8 cellular contexts compared by ENCODE assay signal in genomic region chr17:77434136-77435114, GRCh38.
DNase-seq lines count a peak whose midpoint lies in the region; ATAC-seq, FAIRE-seq and TF ChIP-seq lines count a peak whose summit lies in the region.

No MANE protein-coding gene starts in this region.

- no peaks in the 10 kb centered on the region for H3K9me3 Mint-ChIP-seq in activated naive CD8-positive, alpha-beta T cell treated with anti-CD3 and anti-CD28 coated beads, Interleukin-2, amount 10 ng/mL, durations not matched to agents 7 days and 5 days
- H3K9me3 Mint-ChIP-seq in naive thymus-derived CD4-positive, alpha-beta T cell = no peaks in the 10 kb centered on the region

- no peak overlapping the region for H3K9ac ChIP-seq in HepG2 (ENCODE audit: insufficient read depth, low read depth, low read length)

- H3K27ac ChIP-seq in HepG2 (ENCODE audit: extremely low read length, insufficient read depth, low read length) (no peak overlapping the region), right lobe of liver (no peak overlapping the region)
- peak overlapping the region; percentile 92 for H3K27ac ChIP-seq in naive thymus-derived CD4-positive, alpha-beta T cell (ENCODE audit: low read depth, low read length)

- TF ChIP-seq CTCF in HepG2 (CRISPR knock-in tag; IDR thresholded peaks at IDR 0.05) = no peak
- TF ChIP-seq CTCF in right lobe of liver (IDR thresholded peaks at IDR 0.05) = no peak
- no peak for TF ChIP-seq CTCF in lower leg skin (IDR thresholded peaks at IDR 0.05)

- intact Hi-C loops in HepG2 (cut with micrococcal nuclease; ENCODE audit: unreplicated experiment) (loop anchor here (5.0 kb wide), 1 partner anchor 38 kb away; no protein-coding TSS in a partner anchor), right lobe of liver (cut with DNase I) (loop anchor here in 1 of 2 donors (5.0 kb wide), 1 partner anchor 58 kb away; no protein-coding TSS in a partner anchor), lower leg skin (cut with DNase I; ENCODE audit: low total_unique reads) (loop anchor here (10.0 kb wide), 1 partner anchor 50 kb away; no protein-coding TSS in a partner anchor)
- intact Hi-C loops in naive thymus-derived CD4-positive, alpha-beta T cell (cut with micrococcal nuclease) = loop anchor here (1.0 to 5.0 kb wide), 8 partner anchors 11 to 578 kb away; no protein-coding TSS in a partner anchor

- no peak for DNase-seq in HepG2 (ENCODE audit: low spot score)
- DNase-seq in right lobe of liver = no peak
- peak; percentile 61 for DNase-seq in activated naive CD8-positive, alpha-beta T cell treated with anti-CD3 and anti-CD28 coated beads, Interleukin-2, amount 10 ng/mL, durations not matched to agents 7 days and 5 days
- no peak for DNase-seq in naive thymus-derived CD4-positive, alpha-beta T cell
- DNase-seq in NCI-H1092 treated with DMSO at 0.1 percent for 48 hours (lab: John Stamatoyannopoulos, UW) = no peak
- no peak for DNase-seq in LoVo (ENCODE audit: low spot score)
- DNase-seq in lower leg skin (ENCODE audit: low spot score in 2 of 2) = no peak

- no peak for FAIRE-seq in HepG2 (lab: Jason Lieb, UNC)

- H3K79me2 ChIP-seq in HepG2 (ENCODE audit: insufficient read depth, low read length) = peaks cover 45% of the 10 kb centered on the region

- ATAC-seq in HepG2 = no peak
- no peak for ATAC-seq in right lobe of liver
- ATAC-seq in activated naive CD8-positive, alpha-beta T cell treated with anti-CD3 and anti-CD28 coated beads, Interleukin-2, amount 10 ng/mL, durations not matched to agents 7 days and 5 days (ENCODE audit: low read depth) = no peak
- no peak for ATAC-seq in naive thymus-derived CD4-positive, alpha-beta T cell
- no peak for ATAC-seq in GM21423 (IDR thresholded peaks at IDR 0.05; ENCODE audit: unreplicated experiment)

- TF ChIP-seq EP300 in HepG2 (IDR thresholded peaks at IDR 0.05; ENCODE audit: low read depth in 2 of 2, low read length in 2 of 2) (no peak), HepG2 (CRISPR knock-in tag; IDR thresholded peaks at IDR 0.05; ENCODE audit: borderline replicate concordance) (no peak)

- H3K36me3 ChIP-seq in HepG2 (replicated peaks in 1 of 2; ENCODE audit: control insufficient read depth in 1 of 2, insufficient read depth in 2 of 2, low read length in 2 of 2) (peaks cover 26 to 75% of the 10 kb centered on the region in 2 experiments), right lobe of liver (no peaks in the 10 kb centered on the region)
- H3K36me3 ChIP-seq in naive thymus-derived CD4-positive, alpha-beta T cell (ENCODE audit: control insufficient read depth in 2 of 3, insufficient read depth in 3 of 3, low read length in 3 of 3) = no peaks in the 10 kb centered on the region

- peak overlapping the region; percentile 93 for H3K27ac Mint-ChIP-seq in activated naive CD8-positive, alpha-beta T cell treated with anti-CD3 and anti-CD28 coated beads, Interleukin-2, amount 10 ng/mL, durations not matched to agents 7 days and 5 days
- H3K27ac Mint-ChIP-seq in naive thymus-derived CD4-positive, alpha-beta T cell = peak overlapping the region; percentile 85 to 100 (median 99)

- POLR2A ChIA-PET in HepG2 (lab: Yijun Ruan, JAX) = interaction anchor here (3.2 kb wide), 1 partner anchor 16 kb away, joined by 11 read pairs; no protein-coding TSS in a partner anchor
- POLR2A ChIA-PET in activated naive CD8-positive, alpha-beta T cell treated with anti-CD3 and anti-CD28 coated beads, Interleukin-2, amount 10 ng/mL, durations not matched to agents 7 days and 5 days (lab: Charles Lee) = interaction anchor here (0.8 to 14.3 kb wide), 10 partner anchors 10 to 91 kb away, joined by 3 to 241 read pairs (median 13); no protein-coding TSS in a partner anchor
- POLR2A ChIA-PET in naive thymus-derived CD4-positive, alpha-beta T cell (lab: Charles Lee) = interaction anchor here (0.6 to 66.9 kb wide), 15 partner anchors 9 to 262 kb away, joined by 3 to 3353 read pairs (median 5); no protein-coding TSS in a partner anchor

- no peak for TF ChIP-seq RAD21 in HepG2 (CRISPR knock-in tag; IDR thresholded peaks at IDR 0.05)

- TF ChIP-seq POLR2A in HepG2 (IDR thresholded peaks at IDR 0.05; ENCODE audit: insufficient read depth in 1 of 2, low read depth in 2 of 2, low read length in 2 of 2) (no peak), right lobe of liver (IDR thresholded peaks at IDR 0.05) (no peak), lower leg skin (IDR thresholded peaks at IDR 0.05) (no peak)

- peaks cover 17% of the 10 kb centered on the region for H3K4me1 ChIP-seq in HepG2 (ENCODE audit: insufficient read depth, low read length)
- H3K4me1 ChIP-seq in right lobe of liver = peaks cover 0 to 44% (median 14%) of the 10 kb centered on the region in 4 donors
- peaks cover 83 to 99% of the 10 kb centered on the region in 2 donors for H3K4me1 ChIP-seq in naive thymus-derived CD4-positive, alpha-beta T cell (ENCODE audit: control insufficient read depth in 2 of 2, insufficient read depth in 2 of 2, low read length in 2 of 2)

- 99% methylated on average over 23 of the region's 26 CpGs for WGBS in HepG2 (ENCODE audit: low lambda C conversion rate)
- 60% methylated on average over 5 of the region's 26 CpGs for WGBS in right lobe of liver (ENCODE audit: insufficient coverage, low coverage, low lambda C conversion rate, missing lambda C conversion rate)
- WGBS in lower leg skin, 2 donors = 81 to 82% methylated on average over 23 to 26 of the region's 26 CpGs

- H3K4me2 ChIP-seq in HepG2 (ENCODE audit: low read depth, low read length) = no peak overlapping the region

- no peak overlapping the region for H3K4me3 ChIP-seq in HepG2 (replicated peaks in 1 of 3; ENCODE audit: insufficient read depth in 1 of 3, low read depth in 2 of 3, low read length in 3 of 3)
- no peak overlapping the region for H3K4me3 ChIP-seq in right lobe of liver
- peak overlapping the region; percentile 67 for H3K4me3 ChIP-seq in naive thymus-derived CD4-positive, alpha-beta T cell (ENCODE audit: low read length)
- no peak overlapping the region for H3K4me3 ChIP-seq in lower leg skin (ENCODE audit: low read depth, poor library complexity, severe bottlenecking)

- peaks cover 22% of the 10 kb centered on the region for H3K36me3 Mint-ChIP-seq in activated naive CD8-positive, alpha-beta T cell treated with anti-CD3 and anti-CD28 coated beads, Interleukin-2, amount 10 ng/mL, durations not matched to agents 7 days and 5 days
- H3K36me3 Mint-ChIP-seq in naive thymus-derived CD4-positive, alpha-beta T cell = peaks cover 0 to 20% (median 0%) of the 10 kb centered on the region in 5 donors

- peaks cover 71% of the 10 kb centered on the region for H3K4me1 Mint-ChIP-seq in activated naive CD8-positive, alpha-beta T cell treated with anti-CD3 and anti-CD28 coated beads, Interleukin-2, amount 10 ng/mL, durations not matched to agents 7 days and 5 days
- peaks cover 57 to 94% (median 89%) of the 10 kb centered on the region in 7 donors for H3K4me1 Mint-ChIP-seq in naive thymus-derived CD4-positive, alpha-beta T cell

- H3K27me3 Mint-ChIP-seq in activated naive CD8-positive, alpha-beta T cell treated with anti-CD3 and anti-CD28 coated beads, Interleukin-2, amount 10 ng/mL, durations not matched to agents 7 days and 5 days = no peaks in the 10 kb centered on the region
- H3K27me3 Mint-ChIP-seq in naive thymus-derived CD4-positive, alpha-beta T cell = no peaks in the 10 kb centered on the region

- in situ Hi-C loops in HepG2 (cut with HindIII; ENCODE audit: extremely low pct_ligation_motif_present, low pct_unique_long_range_greater_than_20kb) = no loop called here

- peaks cover 59% of the 10 kb centered on the region; the same call in 1 of the 2 replicates for H4K20me1 ChIP-seq in HepG2 (ENCODE audit: insufficient read depth, low read length)

- peak overlapping the region; percentile 93 for H3K4me3 Mint-ChIP-seq in activated naive CD8-positive, alpha-beta T cell treated with anti-CD3 and anti-CD28 coated beads, Interleukin-2, amount 10 ng/mL, durations not matched to agents 7 days and 5 days
- peak overlapping the region; percentile 84 to 98 (median 95) for H3K4me3 Mint-ChIP-seq in naive thymus-derived CD4-positive, alpha-beta T cell

- no TSS peak for BruUV-seq in HepG2 (replicated peaks; lab: Mats Ljungman, UMichigan)

- no peaks in the 10 kb centered on the region for H3K27me3 ChIP-seq in HepG2 (ENCODE audit: control insufficient read depth in 1 of 2, insufficient read depth in 2 of 2, low read length in 2 of 2)
- no peaks in the 10 kb centered on the region for H3K27me3 ChIP-seq in right lobe of liver
- no peaks in the 10 kb centered on the region for H3K27me3 ChIP-seq in naive thymus-derived CD4-positive, alpha-beta T cell (ENCODE audit: control insufficient read depth in 2 of 2, insufficient read depth in 2 of 2, low read length in 2 of 2)

- CTCF ChIA-PET in HepG2 (lab: Yijun Ruan, JAX; ENCODE audit: low intra/inter-chr PET ratio, low total read pairs) = no interaction called here
- CTCF ChIA-PET in naive thymus-derived CD4-positive, alpha-beta T cell (lab: Charles Lee) = interaction anchor here (0.6 to 3.7 kb wide), 20 partner anchors 10 to 103 kb away, joined by 3 to 17 read pairs (median 4); no protein-coding TSS in a partner anchor

- no peak overlapping the region for H2AFZ ChIP-seq in HepG2 (ENCODE audit: low read length)

- H3K9me3 ChIP-seq in HepG2 (ENCODE audit: low read length) = no peaks in the 10 kb centered on the region
- H3K9me3 ChIP-seq in right lobe of liver = no peaks in the 10 kb centered on the region
- H3K9me3 ChIP-seq in naive thymus-derived CD4-positive, alpha-beta T cell (ENCODE audit: control insufficient read depth in 2 of 3, low read length in 3 of 3) = no peaks in the 10 kb centered on the region

TF ChIP-seq in HepG2, 621 proteins besides CTCF, POLR2A, EP300 and RAD21:
- TF ChIP-seq DMAP1 (CRISPR knock-in tag; IDR thresholded peaks at IDR 0.05) = no peak
- TF ChIP-seq AGO2 (optimal IDR thresholded peaks at IDR 0.05; ENCODE audit: low read depth, low read length) = peak; percentile 49
- peak; percentile 97 for TF ChIP-seq RBM22 (optimal IDR thresholded peaks at IDR 0.05; ENCODE audit: low read length)
- TF ChIP-seq KMT2B (CRISPR knock-in tag; IDR thresholded peaks at IDR 0.05) = no peak
